Comparison of ENCODE assay signal across 1 cellular context in the genomic region with DNA sequence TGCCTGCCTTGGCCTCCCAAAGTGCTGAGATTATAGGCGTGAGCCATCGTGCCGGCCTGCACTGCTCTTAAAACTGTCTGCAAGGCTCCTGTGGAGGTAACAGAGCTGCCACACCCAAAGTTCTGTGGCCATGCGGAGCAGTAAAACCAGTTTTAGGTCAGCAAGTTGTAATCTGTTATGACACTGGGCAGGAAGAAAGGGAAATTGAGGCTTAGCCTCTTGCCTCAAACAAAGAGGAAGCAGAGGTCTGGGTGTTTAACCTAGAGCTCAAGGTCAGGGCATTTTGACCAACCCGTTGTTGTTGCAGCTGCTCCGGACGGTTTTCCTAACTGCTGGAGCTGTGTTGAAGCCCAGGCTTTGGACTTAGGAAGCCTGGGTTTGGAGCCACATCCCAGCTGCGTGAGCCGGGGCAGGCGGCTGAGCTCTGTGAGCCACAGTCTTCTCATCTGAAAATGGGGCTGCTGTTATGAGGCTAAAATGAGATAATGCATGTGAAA.
TF ChIP-seq lines count a peak whose summit lies in the region.

No MANE protein-coding gene starts in this region.

TF ChIP-seq in HepG2, 621 proteins besides CTCF, POLR2A, EP300 and RAD21 (continued from another document and continues in another):
- TF ChIP-seq, protein P1, sequence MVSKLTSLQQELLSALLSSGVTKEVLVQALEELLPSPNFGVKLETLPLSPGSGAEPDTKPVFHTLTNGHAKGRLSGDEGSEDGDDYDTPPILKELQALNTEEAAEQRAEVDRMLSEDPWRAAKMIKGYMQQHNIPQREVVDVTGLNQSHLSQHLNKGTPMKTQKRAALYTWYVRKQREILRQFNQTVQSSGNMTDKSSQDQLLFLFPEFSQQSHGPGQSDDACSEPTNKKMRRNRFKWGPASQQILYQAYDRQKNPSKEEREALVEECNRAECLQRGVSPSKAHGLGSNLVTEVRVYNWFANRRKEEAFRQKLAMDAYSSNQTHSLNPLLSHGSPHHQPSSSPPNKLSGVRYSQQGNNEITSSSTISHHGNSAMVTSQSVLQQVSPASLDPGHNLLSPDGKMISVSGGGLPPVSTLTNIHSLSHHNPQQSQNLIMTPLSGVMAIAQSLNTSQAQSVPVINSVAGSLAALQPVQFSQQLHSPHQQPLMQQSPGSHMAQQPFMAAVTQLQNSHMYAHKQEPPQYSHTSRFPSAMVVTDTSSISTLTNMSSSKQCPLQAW (CRISPR knock-in tag; IDR thresholded peaks at IDR 0.05), result peak; percentile 57; the same call in 1 of the 2 replicates
- TF ChIP-seq, protein P2, sequence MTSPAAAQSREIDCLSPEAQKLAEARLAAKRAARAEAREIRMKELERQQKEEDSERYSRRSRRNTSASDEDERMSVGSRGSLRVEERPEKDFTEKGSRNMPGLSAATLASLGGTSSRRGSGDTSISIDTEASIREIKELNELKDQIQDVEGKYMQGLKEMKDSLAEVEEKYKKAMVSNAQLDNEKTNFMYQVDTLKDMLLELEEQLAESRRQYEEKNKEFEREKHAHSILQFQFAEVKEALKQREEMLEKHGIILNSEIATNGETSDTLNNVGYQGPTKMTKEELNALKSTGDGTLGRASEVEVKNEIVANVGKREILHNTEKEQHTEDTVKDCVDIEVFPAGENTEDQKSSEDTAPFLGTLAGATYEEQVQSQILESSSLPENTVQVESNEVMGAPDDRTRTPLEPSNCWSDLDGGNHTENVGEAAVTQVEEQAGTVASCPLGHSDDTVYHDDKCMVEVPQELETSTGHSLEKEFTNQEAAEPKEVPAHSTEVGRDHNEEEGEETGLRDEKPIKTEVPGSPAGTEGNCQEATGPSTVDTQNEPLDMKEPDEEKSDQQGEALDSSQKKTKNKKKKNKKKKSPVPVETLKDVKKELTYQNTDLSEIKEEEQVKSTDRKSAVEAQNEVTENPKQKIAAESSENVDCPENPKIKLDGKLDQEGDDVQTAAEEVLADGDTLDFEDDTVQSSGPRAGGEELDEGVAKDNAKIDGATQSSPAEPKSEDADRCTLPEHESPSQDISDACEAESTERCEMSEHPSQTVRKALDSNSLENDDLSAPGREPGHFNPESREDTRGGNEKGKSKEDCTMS (CRISPR knock-in tag; conservative IDR thresholded peaks at IDR 0.05), result no peak
- TF ChIP-seq HDAC2 (CRISPR knock-in tag; IDR thresholded peaks at IDR 0.05), result peak; percentile 74
- TF ChIP-seq ZNF674 (CRISPR knock-in tag; IDR thresholded peaks at IDR 0.05; ENCODE audit: low read depth), result no peak
- no peak for TF ChIP-seq CHCHD3 (CRISPR knock-in tag; IDR thresholded peaks at IDR 0.05)
- TF ChIP-seq ZBTB4 (CRISPR knock-in tag; IDR thresholded peaks at IDR 0.05; ENCODE audit: borderline replicate concordance), result no peak
- no peak for TF ChIP-seq ZBTB49 (CRISPR knock-in tag; IDR thresholded peaks at IDR 0.05; ENCODE audit: borderline replicate concordance)
- no peak for TF ChIP-seq ZNF816 (CRISPR knock-in tag; IDR thresholded peaks at IDR 0.05; ENCODE audit: borderline replicate concordance)
- no peak for TF ChIP-seq ZNF333 (CRISPR knock-in tag; IDR thresholded peaks at IDR 0.05; ENCODE audit: borderline replicate concordance)
- TF ChIP-seq, protein P3, sequence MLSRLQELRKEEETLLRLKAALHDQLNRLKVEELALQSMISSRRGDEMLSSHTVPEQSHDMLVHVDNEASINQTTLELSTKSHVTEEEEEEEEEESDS (CRISPR knock-in tag; IDR thresholded peaks at IDR 0.05; ENCODE audit: borderline replicate concordance), result no peak
- TF ChIP-seq U2AF1 (optimal IDR thresholded peaks at IDR 0.05; ENCODE audit: low read depth, low read length), result no peak
- TF ChIP-seq, protein P4, sequence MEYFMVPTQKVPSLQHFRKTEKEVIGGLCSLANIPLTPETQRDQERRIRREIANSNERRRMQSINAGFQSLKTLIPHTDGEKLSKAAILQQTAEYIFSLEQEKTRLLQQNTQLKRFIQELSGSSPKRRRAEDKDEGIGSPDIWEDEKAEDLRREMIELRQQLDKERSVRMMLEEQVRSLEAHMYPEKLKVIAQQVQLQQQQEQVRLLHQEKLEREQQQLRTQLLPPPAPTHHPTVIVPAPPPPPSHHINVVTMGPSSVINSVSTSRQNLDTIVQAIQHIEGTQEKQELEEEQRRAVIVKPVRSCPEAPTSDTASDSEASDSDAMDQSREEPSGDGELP (IDR thresholded peaks at IDR 0.05; ENCODE audit: borderline replicate concordance, low read depth), result peak; percentile 81
- no peak for TF ChIP-seq FOXO4 (CRISPR knock-in tag; conservative IDR thresholded peaks at IDR 0.05)
- TF ChIP-seq ZNF282 (IDR thresholded peaks at IDR 0.05; ENCODE audit: partially characterized antibody), result no peak
- TF ChIP-seq, protein P5, sequence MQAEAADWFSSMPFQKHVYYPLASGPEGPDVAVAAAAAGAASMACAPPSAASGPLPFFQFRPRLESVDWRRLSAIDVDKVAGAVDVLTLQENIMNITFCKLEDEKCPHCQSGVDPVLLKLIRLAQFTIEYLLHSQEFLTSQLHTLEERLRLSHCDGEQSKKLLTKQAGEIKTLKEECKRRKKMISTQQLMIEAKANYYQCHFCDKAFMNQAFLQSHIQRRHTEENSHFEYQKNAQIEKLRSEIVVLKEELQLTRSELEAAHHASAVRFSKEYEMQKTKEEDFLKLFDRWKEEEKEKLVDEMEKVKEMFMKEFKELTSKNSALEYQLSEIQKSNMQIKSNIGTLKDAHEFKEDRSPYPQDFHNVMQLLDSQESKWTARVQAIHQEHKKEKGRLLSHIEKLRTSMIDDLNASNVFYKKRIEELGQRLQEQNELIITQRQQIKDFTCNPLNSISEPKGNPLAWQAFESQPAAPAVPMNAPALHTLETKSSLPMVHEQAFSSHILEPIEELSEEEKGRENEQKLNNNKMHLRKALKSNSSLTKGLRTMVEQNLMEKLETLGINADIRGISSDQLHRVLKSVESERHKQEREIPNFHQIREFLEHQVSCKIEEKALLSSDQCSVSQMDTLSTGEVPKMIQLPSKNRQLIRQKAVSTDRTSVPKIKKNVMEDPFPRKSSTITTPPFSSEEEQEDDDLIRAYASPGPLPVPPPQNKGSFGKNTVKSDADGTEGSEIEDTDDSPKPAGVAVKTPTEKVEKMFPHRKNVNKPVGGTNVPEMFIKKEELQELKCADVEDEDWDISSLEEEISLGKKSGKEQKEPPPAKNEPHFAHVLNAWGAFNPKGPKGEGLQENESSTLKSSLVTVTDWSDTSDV (CRISPR knock-in tag; IDR thresholded peaks at IDR 0.05), result 0 out of 2 replicates have a peak, but pooled peaks have one; percentile 42
- no peak for TF ChIP-seq SSRP1 (CRISPR knock-in tag; IDR thresholded peaks at IDR 0.05)
- TF ChIP-seq ZNF343 (CRISPR knock-in tag; IDR thresholded peaks at IDR 0.05), result peak; percentile 97
- TF ChIP-seq HNRNPL (IDR thresholded peaks at IDR 0.05; ENCODE audit: low read depth, low read length), result no peak
- no peak for TF ChIP-seq ZNF775 (CRISPR knock-in tag; IDR thresholded peaks at IDR 0.05; ENCODE audit: borderline replicate concordance)
- TF ChIP-seq GATA4 (IDR thresholded peaks at IDR 0.05; ENCODE audit: borderline replicate concordance, low read depth), result no peak
- TF ChIP-seq ZNF567 (CRISPR knock-in tag; IDR thresholded peaks at IDR 0.05; ENCODE audit: borderline replicate concordance), result no peak
- no peak for TF ChIP-seq ZBTB39 (CRISPR knock-in tag; IDR thresholded peaks at IDR 0.05)
- no peak for TF ChIP-seq DNMT3B (CRISPR knock-in tag; conservative IDR thresholded peaks at IDR 0.05)
- TF ChIP-seq ZNF446 (CRISPR knock-in tag; IDR thresholded peaks at IDR 0.05), result no peak
- no peak for TF ChIP-seq ZNF441 (CRISPR knock-in tag; IDR thresholded peaks at IDR 0.05; ENCODE audit: borderline replicate concordance)
